Comparison of ENCODE assay signal across 19 cellular contexts in the genomic region with DNA sequence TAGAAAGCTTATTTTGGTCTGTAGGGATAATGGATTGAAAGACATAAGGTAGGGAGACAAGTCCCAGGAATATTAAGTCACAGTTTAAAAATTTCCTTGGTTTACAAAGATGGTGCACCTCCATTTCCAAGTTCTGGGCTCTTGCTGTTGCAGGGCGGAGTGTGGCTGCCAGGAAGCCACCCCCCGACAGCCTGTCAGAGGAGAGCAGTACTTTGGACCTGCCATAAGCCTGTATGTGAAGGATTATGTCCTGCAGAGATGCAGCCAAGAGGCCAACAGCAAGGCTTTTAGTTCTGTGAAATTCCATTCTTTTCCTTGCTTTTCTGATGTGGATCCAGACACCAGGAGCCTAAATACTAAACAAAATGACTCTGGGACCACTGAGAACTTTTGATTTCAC. TPM values are rescaled to one million over a fixed set of nuclear protein-coding genes. Genes with fewer than 3 reads are reported as not detected.
DNase-seq lines count a peak whose midpoint lies in the region; TF ChIP-seq lines count a peak whose summit lies in the region.
"Had no signal": no experiment of that assay in that cellular context is flagged by ENCODE, and none has a peak within 500 bp of the region (broad histone marks: within the 10 kb centered on the region; RNA-seq: fewer than 3 reads in every experiment).

No MANE protein-coding gene starts in this region.

- TF ChIP-seq CTCF in WERI-Rb-1 (IDR thresholded peaks at IDR 0.05; ENCODE audit: low read depth, low read length) (no peak), hepatocyte (IDR thresholded peaks at IDR 0.05; ENCODE audit: poor library complexity) (no peak), neural progenitor cell (IDR thresholded peaks at IDR 0.05) (no peak), endothelial cell (IDR thresholded peaks at IDR 0.05; ENCODE audit: unreplicated experiment) (no peak)

- peaks cover 7% of the 10 kb centered on the region for H3K9me3 Mint-ChIP-seq in neural progenitor cell
- no peaks in the 10 kb centered on the region for H3K9me3 Mint-ChIP-seq in endothelial cell (ENCODE audit: unreplicated experiment)
- H3K9me3 Mint-ChIP-seq: CD4-positive, alpha-beta T cell had no signal

- no peak overlapping the region for H3K4me2 ChIP-seq in hepatocyte
- H3K4me2 ChIP-seq in neural progenitor cell = no peak overlapping the region
- H3K4me2 ChIP-seq: A549; BLaER1 treated with 17β-estradiol and CSF1 and Interleukin-3, amounts not matched to agents 10 nM and 100 nM had no signal

- H3K9me3 ChIP-seq in WERI-Rb-1 (ENCODE audit: severe bottlenecking) (no peaks in the 10 kb centered on the region), hepatocyte (ENCODE audit: low read depth) (peaks cover 1% of the 10 kb centered on the region), neural progenitor cell (ENCODE audit: low read depth) (no peaks in the 10 kb centered on the region)
- H3K9me3 ChIP-seq: Caco-2 had no signal

- H3K4me3 Mint-ChIP-seq in neural progenitor cell = no peak overlapping the region
- no peak overlapping the region for H3K4me3 Mint-ChIP-seq in endothelial cell (ENCODE audit: unreplicated experiment)
- H3K4me3 Mint-ChIP-seq: B cell; CD4-positive, alpha-beta T cell; CD8-positive, alpha-beta T cell had no signal

- no peak overlapping the region for H3K4me3 ChIP-seq in WERI-Rb-1 (ENCODE audit: low read depth, low read length)
- H3K4me3 ChIP-seq in hepatocyte = no peak overlapping the region
- H3K4me3 ChIP-seq in neural progenitor cell = no peak overlapping the region
- H3K4me3 ChIP-seq: A549; BLaER1 treated with 17β-estradiol and CSF1 and Interleukin-3, amounts not matched to agents 10 nM and 100 nM had no signal

- peaks cover 7% of the 10 kb centered on the region for H3K36me3 ChIP-seq in WERI-Rb-1
- no peaks in the 10 kb centered on the region for H3K36me3 ChIP-seq in hepatocyte (replicated peaks; ENCODE audit: insufficient read depth, low read depth)
- H3K36me3 ChIP-seq in neural progenitor cell = no peaks in the 10 kb centered on the region

- H3K27ac ChIP-seq in WERI-Rb-1 (no peak overlapping the region; the same call in 1 of the 2 replicates), hepatocyte (no peak overlapping the region), neural progenitor cell (no peak overlapping the region)
- H3K27ac ChIP-seq: 22Rv1; A549; BLaER1 treated with 17β-estradiol and CSF1 and Interleukin-3, amounts not matched to agents 10 nM and 100 nM; C4-2B had no signal

- no peaks in the 10 kb centered on the region for H3K79me2 ChIP-seq in hepatocyte
- no peaks in the 10 kb centered on the region for H3K79me2 ChIP-seq in neural progenitor cell (ENCODE audit: low read depth)

- H3K9me2 ChIP-seq in hepatocyte (replicated peaks; ENCODE audit: insufficient read depth) = no peaks in the 10 kb centered on the region

- 85% methylated on average over 2 of the region's 2 CpGs for WGBS in hepatocyte (ENCODE audit: low lambda C conversion rate, missing lambda C conversion rate)

- no peaks in the 10 kb centered on the region for H3K4me1 ChIP-seq in hepatocyte (ENCODE audit: insufficient read depth)
- peaks cover 7% of the 10 kb centered on the region for H3K4me1 ChIP-seq in neural progenitor cell
- H3K4me1 ChIP-seq: A549; BLaER1 treated with 17β-estradiol and CSF1 and Interleukin-3, amounts not matched to agents 10 nM and 100 nM; Caco-2 had no signal

- DNase-seq in NCI-H82 (lab: John Stamatoyannopoulos, UW) (peak; percentile 34), NCI-H82 treated with DMSO at 0.1 percent for 48 hours (lab: John Stamatoyannopoulos, UW; ENCODE audit: unreplicated experiment) (no peak), WERI-Rb-1 (peak; percentile 21), hepatocyte (ENCODE audit: low spot score) (peak; percentile 6), neural progenitor cell (ENCODE audit: low spot score) (peak; percentile 3), retina (no peak), endothelial cell (ENCODE audit: low spot score) (no peak)
- DNase-seq: AML-193; Caco-2; Calu3; CD4-positive, alpha-beta T cell; CD8-positive, alpha-beta T cell; DMS79 treated with DMSO at 0.1 percent for 48 hours; GF-D8 had no signal

- H3K27ac Mint-ChIP-seq in neural progenitor cell = no peak overlapping the region
- H3K27ac Mint-ChIP-seq in endothelial cell (ENCODE audit: unreplicated experiment) = no peak overlapping the region
- H3K27ac Mint-ChIP-seq: B cell; CD4-positive, alpha-beta T cell; CD8-positive, alpha-beta T cell had no signal

- peaks cover 17% of the 10 kb centered on the region for H3K4me1 Mint-ChIP-seq in neural progenitor cell
- H3K4me1 Mint-ChIP-seq in endothelial cell (ENCODE audit: unreplicated experiment) = no peaks in the 10 kb centered on the region
- H3K4me1 Mint-ChIP-seq: B cell had no signal

- no peaks in the 10 kb centered on the region for H3F3A ChIP-seq in neural progenitor cell (ENCODE audit: low read depth)

- H3K27me3 Mint-ChIP-seq in neural progenitor cell (ENCODE audit: insufficient read depth, low read depth) = no peaks in the 10 kb centered on the region
- H3K27me3 Mint-ChIP-seq in endothelial cell (ENCODE audit: unreplicated experiment) = peaks cover 2% of the 10 kb centered on the region
- H3K27me3 Mint-ChIP-seq: B cell; CD4-positive, alpha-beta T cell had no signal

- no peaks in the 10 kb centered on the region for H3K27me3 ChIP-seq in WERI-Rb-1 (ENCODE audit: insufficient read depth, low read depth, severe bottlenecking)
- no peaks in the 10 kb centered on the region for H3K27me3 ChIP-seq in hepatocyte
- no peaks in the 10 kb centered on the region for H3K27me3 ChIP-seq in neural progenitor cell
- H3K27me3 ChIP-seq: BLaER1 treated with 17β-estradiol and CSF1 and Interleukin-3, amounts not matched to agents 10 nM and 100 nM had no signal

- H3K9ac ChIP-seq in neural progenitor cell = no peak overlapping the region
- H3K9ac ChIP-seq: BLaER1 treated with 17β-estradiol and CSF1 and Interleukin-3, amounts not matched to agents 10 nM and 100 nM had no signal

- H4K20me1 ChIP-seq in hepatocyte (ENCODE audit: insufficient read depth, poor library complexity, severe bottlenecking) (no peaks in the 10 kb centered on the region), neural progenitor cell (ENCODE audit: low read depth) (no peaks in the 10 kb centered on the region)
- H4K20me1 ChIP-seq: BLaER1 treated with 17β-estradiol and CSF1 and Interleukin-3, amounts not matched to agents 10 nM and 100 nM had no signal

- H3K36me3 Mint-ChIP-seq in neural progenitor cell (peaks cover 45% of the 10 kb centered on the region), endothelial cell (ENCODE audit: low read depth, unreplicated experiment) (peaks cover 48% of the 10 kb centered on the region)

- no peak overlapping the region for H2AFZ ChIP-seq in hepatocyte
- no peak overlapping the region for H2AFZ ChIP-seq in neural progenitor cell (replicated peaks)

RNA-seq across cellular contexts. Expression of gene GTF2B, which starts 31.9 kb away (rescaled TPM):
- total RNA-seq in hepatocyte = 52.6 and 58.1 TPM in 2 replicates
- 43.1 and 45.0 TPM in 2 replicates for polyA plus RNA-seq in hepatocyte
- total RNA-seq in neural progenitor cell (ENCODE audit: low replicate concordance) = 32.2 and 42.0 TPM in 2 replicates
- total RNA-seq in endothelial cell (ENCODE audit: unreplicated experiment) = 25.6 TPM

Comparison
In these comparisons a context has a peak if more than half of its experiments do, and no peak if none do; other contexts are left out.
1. DNase-seq: peak in NCI-H82 (single experiment), WERI-Rb-1 (single experiment), hepatocyte (single experiment) and neural progenitor cell (single experiment); none in NCI-H82 treated with DMSO at 0.1 percent for 48 hours (single experiment), retina (single experiment) and endothelial cell (single experiment).